17 cellular contexts compared by ENCODE assay signal in the genomic region with DNA sequence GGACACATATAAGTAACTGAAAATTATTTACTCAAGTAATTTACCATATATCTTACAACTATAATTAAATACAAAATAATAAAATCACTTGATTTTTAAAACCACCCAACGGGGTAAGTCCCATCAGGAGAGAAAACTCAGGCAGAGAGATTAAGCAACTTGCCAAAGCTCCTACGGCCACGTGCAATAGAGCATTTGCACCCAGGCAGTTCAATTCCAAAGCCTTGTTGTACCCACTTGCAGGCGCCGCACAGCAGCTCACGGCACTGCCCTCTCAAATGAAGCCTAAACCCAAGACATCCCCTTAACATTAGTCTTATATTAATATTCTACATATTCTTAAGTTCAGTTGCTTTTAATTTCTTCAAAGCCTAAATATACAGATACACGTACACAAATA.
A peak's percentile ranks its signal among the peaks of the same experiment; 100 is the strongest.
DNase-seq lines count a peak whose midpoint lies in the region; ATAC-seq, FAIRE-seq and TF ChIP-seq lines count a peak whose summit lies in the region.
"Had no signal": no experiment of that assay in that cellular context is flagged by ENCODE, and none has a peak within 500 bp of the region (broad histone marks: within the 10 kb centered on the region; RNA-seq: fewer than 3 reads in every experiment).

No MANE protein-coding gene starts in this region.

- no peak overlapping the region for H4K91ac ChIP-seq in H1 (replicated peaks; ENCODE audit: insufficient read length, low read length)

- H3K9ac ChIP-seq in H1 (replicated peaks in 1 of 4; ENCODE audit: extremely low read depth in 1 of 4, low read depth in 3 of 4, low read length in 3 of 4) = no peak overlapping the region

- H3K23ac ChIP-seq in H1 (ENCODE audit: insufficient read length) = no peak overlapping the region

- H3K4me1 ChIP-seq in H1 (replicated peaks in 1 of 4; ENCODE audit: control insufficient read depth in 3 of 4, insufficient read depth in 4 of 4, low read length in 3 of 4) (peaks cover 1 to 14% (median 5%) of the 10 kb centered on the region in 4 experiments; a peak in 5 of 7 replicates), thymus (ENCODE audit: control insufficient read depth, insufficient read depth, low read length) (no peaks in the 10 kb centered on the region)

- peak overlapping the region; percentile 36 for H4K5ac ChIP-seq in H1 (ENCODE audit: insufficient read length, low read depth, low read length)

- no peak overlapping the region for H2AK5ac ChIP-seq in H1 (ENCODE audit: low read depth, low read length)

- no peak overlapping the region for H4K8ac ChIP-seq in H1 (ENCODE audit: extremely low read depth, insufficient read depth, low read length)

- no peaks in the 10 kb centered on the region for H4K20me1 ChIP-seq in H1 (replicated peaks in 1 of 2; ENCODE audit: control insufficient read depth in 1 of 2, insufficient read depth in 2 of 2, low read length in 2 of 2)

- H2BK20ac ChIP-seq in H1 (ENCODE audit: low read length) = no peak overlapping the region

- FAIRE-seq in H1 (lab: Jason Lieb, UNC) = no peak

- CTCF ChIA-PET in H1 (lab: Charles Lee; ENCODE audit: partially characterized antibody) = interaction anchor here (0.9 to 8.5 kb wide), 6 partner anchors 9 to 44 kb away, joined by 3 to 79 read pairs (median 6); no protein-coding TSS in a partner anchor

- no peak overlapping the region for H3K56ac ChIP-seq in H1 (replicated peaks; ENCODE audit: insufficient read length, low read depth, low read length)

- H2BK15ac ChIP-seq in H1 (ENCODE audit: low read length) = no peak overlapping the region

- H3K36me3 ChIP-seq in H1 (ENCODE audit: control insufficient read depth in 2 of 4, insufficient read depth in 4 of 4, low read length in 3 of 4) = no peaks in the 10 kb centered on the region; a peak in 1 of 8 replicates
- no peaks in the 10 kb centered on the region for H3K36me3 ChIP-seq in thymus (ENCODE audit: control insufficient read depth, insufficient read depth)
- H3K36me3 ChIP-seq: brain microvascular endothelial cell had no signal

- no peak for TF ChIP-seq CTCF in H1 (IDR thresholded peaks at IDR 0.05; ENCODE audit: control extremely low read depth in 1 of 3, insufficient read depth in 1 of 3, low read depth in 1 of 3, low read length in 3 of 3)
- no peak for TF ChIP-seq CTCF in GM20000 (IDR thresholded peaks at IDR 0.05; ENCODE audit: extremely low read depth, missing control alignments)

- POLR2A ChIA-PET in H1 (lab: Charles Lee; ENCODE audit: partially characterized antibody) = interaction anchor here (1.1 to 1.5 kb wide), 4 partner anchors 11 to 24 kb away, joined by 3 read pairs; no protein-coding TSS in a partner anchor

- H3K4me3 ChIP-seq in H1 (ENCODE audit: extremely low read depth in 1 of 4, insufficient read depth in 2 of 4, low read depth in 3 of 4, low read length in 4 of 4) (peak overlapping the region in 1 of 4 experiments; percentile 61; a peak in 4 of 8 replicates), thymus (ENCODE audit: low read length) (no peak overlapping the region)
- H3K4me3 ChIP-seq: Peyer's patch, tibial artery had no signal

- no peaks in the 10 kb centered on the region for H3K9me3 ChIP-seq in H1 (ENCODE audit: insufficient read depth in 2 of 2, low read depth in 1 of 2, low read length in 1 of 2)
- H3K9me3 ChIP-seq in thymus (ENCODE audit: control insufficient read depth) = no peaks in the 10 kb centered on the region
- H3K9me3 ChIP-seq: Peyer's patch, tibial artery had no signal

- peaks cover 0 to 20% of the 10 kb centered on the region in 2 experiments; a peak in 2 of 4 replicates for H3K79me2 ChIP-seq in H1 (ENCODE audit: control insufficient read depth in 1 of 2, insufficient read depth in 2 of 2, low read length in 2 of 2)

- H2BK12ac ChIP-seq in H1 (ENCODE audit: low read depth, low read length) = no peak overlapping the region; the same call in 1 of the 2 replicates

- H3K4me2 ChIP-seq in H1 (ENCODE audit: insufficient read depth in 1 of 2, low read depth in 2 of 2, low read length in 2 of 2) = peak overlapping the region; percentile 53 to 68

- no peak overlapping the region for H2BK5ac ChIP-seq in H1 (ENCODE audit: low read depth, low read length)

- H3K27ac ChIP-seq in H1 (ENCODE audit: low read depth, low read length) (no peak overlapping the region), thymus (ENCODE audit: low read depth) (peak overlapping the region; percentile 31)
- H3K27ac ChIP-seq: brain microvascular endothelial cell, Peyer's patch, tibial artery had no signal

- no peak overlapping the region for H2AFZ ChIP-seq in H1 (ENCODE audit: low read length)

- no peak for TF ChIP-seq EP300 in H1 (IDR thresholded peaks at IDR 0.05; ENCODE audit: borderline replicate concordance in 1 of 2, low read depth in 2 of 2, low read length in 2 of 2)

- ATAC-seq in HG02571 (IDR thresholded peaks at IDR 0.05; ENCODE audit: unreplicated experiment) (no peak), GM21717 (IDR thresholded peaks at IDR 0.05; ENCODE audit: unreplicated experiment) (no peak)
- ATAC-seq: effector memory CD8-positive, alpha-beta T cell had no signal

- TF ChIP-seq RAD21 in H1 (IDR thresholded peaks at IDR 0.05 in 1 of 2, conservative IDR thresholded peaks at IDR 0.05 in 1 of 2; ENCODE audit: low read depth in 2 of 2, low read length in 2 of 2) = no peak

- no peak overlapping the region for H3K4ac ChIP-seq in H1 (replicated peaks; ENCODE audit: insufficient read length, low read depth, low read length)

- H3K79me1 ChIP-seq in H1 (ENCODE audit: low read depth, low read length) = no peaks in the 10 kb centered on the region

- no peak for TF ChIP-seq POLR2A in H1 (IDR thresholded peaks at IDR 0.05; ENCODE audit: control extremely low read depth in 1 of 2, low read depth in 2 of 2, low read length in 2 of 2)

- WGBS in H1 (ENCODE audit: extremely low coverage in 1 of 2, insufficient coverage in 1 of 2, insufficient read length in 1 of 2, insufficient replicate concordance in 2 of 2, low coverage in 1 of 2, low lambda C conversion rate in 2 of 2, missing lambda C conversion rate in 1 of 2), 2 experiments = 68% methylated on average over 7 of the region's 7 CpGs; no CpG with 5 or more reads in 1 of the 2 experiments
- WGBS in thymus = 93% methylated on average over 7 of the region's 7 CpGs

- H3K18ac ChIP-seq in H1 (ENCODE audit: extremely low read depth, low read length) = no peak overlapping the region

- H3K14ac ChIP-seq in H1 (ENCODE audit: insufficient read length) = no peak overlapping the region

- H3K27me3 ChIP-seq in H1 (replicated peaks in 1 of 4; ENCODE audit: control insufficient read depth in 3 of 4, extremely low read depth in 1 of 4, insufficient read depth in 3 of 4, low read length in 3 of 4) = no peaks in the 10 kb centered on the region
- no peaks in the 10 kb centered on the region for H3K27me3 ChIP-seq in thymus (ENCODE audit: control insufficient read depth, insufficient read depth)
- H3K27me3 ChIP-seq: brain microvascular endothelial cell, Peyer's patch, tibial artery had no signal

- DNase-seq in NCI-H524 treated with DMSO at 0.1 percent for 48 hours (lab: John Stamatoyannopoulos, UW) (peak; percentile 55), H1 (ENCODE audit: low read depth in 1 of 2, low spot score in 2 of 2) (no peak), middle frontal gyrus (ENCODE audit: extremely low spot score, low spot score) (peak; percentile 43), GM20000 (ENCODE audit: low spot score) (no peak)
- DNase-seq: activated naive CD4-positive, alpha-beta T cell; brain microvascular endothelial cell; CD4-positive, CD25-positive, alpha-beta regulatory T cell; effector memory CD8-positive, alpha-beta T cell; kidney; NCI-H1092 treated with DMSO at 0.1 percent for 48 hours; Peyer's patch; stimulated activated CD4-positive, alpha-beta T cell treated with anti-CD3 and anti-CD28 coated beads, Interleukin-2, amount 100 ng/mL, for 24 hours; stimulated activated CD8-positive, alpha-beta memory T cell treated with anti-CD3 and anti-CD28 coated beads, Interleukin-4, amount 100 ng/mL, for 48 hours; tibial artery had no signal

- H3K23me2 ChIP-seq in H1 (ENCODE audit: low read depth, low read length) = 0 out of 2 replicates have a peak, but pooled peaks cover 2% of the 10 kb centered on the region

- H2BK120ac ChIP-seq in H1 (replicated peaks; ENCODE audit: low read depth, low read length) = no peak overlapping the region

TF ChIP-seq in H1, 55 proteins besides CTCF, POLR2A, EP300 and RAD21 (continues in another document):
- TF ChIP-seq SIX5 (IDR thresholded peaks at IDR 0.05; ENCODE audit: low read depth, low read length) = no peak

Comparison
In these comparisons a context has a peak if more than half of its experiments do, and no peak if none do; other contexts are left out.
1. DNase-seq: peak in NCI-H524 treated with DMSO at 0.1 percent for 48 hours (single experiment) and middle frontal gyrus (single experiment); none in H1 (0 of 2) and GM20000 (single experiment).